ENCODE assay signal across 8 cellular contexts in genomic region chr2:70994055-70994444, GRCh38. TPM values are rescaled to one million over a fixed set of nuclear protein-coding genes. Genes with fewer than 3 reads are reported as not detected.
DNase-seq lines count a peak whose midpoint lies in the region; ATAC-seq, FAIRE-seq and TF ChIP-seq lines count a peak whose summit lies in the region.

No MANE protein-coding gene starts in this region.

- H3K9me3 Mint-ChIP-seq in WTC11 = no peaks in the 10 kb centered on the region

- H4K20me1 ChIP-seq in hepatocyte (ENCODE audit: insufficient read depth, poor library complexity, severe bottlenecking) = peaks cover 12% of the 10 kb centered on the region

- peak overlapping the region; percentile 99 for H3K4me2 ChIP-seq in hepatocyte

- POLR2A ChIA-PET in WTC11 (lab: Charles Lee) = no interaction called here

- FAIRE-seq in H54 (lab: Jason Lieb, UNC) = no peak

- 0 to 1% (median 0%) methylated on average over 19 of the region's 19 CpGs for WGBS in heart left ventricle, 4 donors
- 2% methylated on average over 19 of the region's 19 CpGs for WGBS in hepatocyte (ENCODE audit: low lambda C conversion rate, missing lambda C conversion rate)

- H3K4me3 ChIP-seq in heart left ventricle = peak overlapping the region; percentile 78 to 100 (median 98)
- peak overlapping the region; percentile 93 for H3K4me3 ChIP-seq in hepatocyte

- H3K27ac Mint-ChIP-seq in WTC11 = no peak overlapping the region

- H3K36me3 ChIP-seq in heart left ventricle = peaks cover 2 to 41% (median 31%) of the 10 kb centered on the region in 9 donors
- H3K36me3 ChIP-seq in hepatocyte (replicated peaks; ENCODE audit: insufficient read depth, low read depth) = no peaks in the 10 kb centered on the region

- DNase-seq in heart left ventricle = peak in 1 of 5 donors; percentile 4
- no peak for DNase-seq in left ventricle myocardium superior
- DNase-seq in WTC11 (ENCODE audit: low spot score) = no peak
- DNase-seq in hepatocyte (ENCODE audit: low spot score) = peak; percentile 58
- DNase-seq in stimulated activated CD8-positive, alpha-beta memory T cell treated with anti-CD3 and anti-CD28 coated beads, Interleukin-4, amount 100 ng/mL, for 48 hours = peak; percentile 78
- DNase-seq in 8988T = no peak
- no peak for DNase-seq in cortex of kidney (lab: John Stamatoyannopoulos, UW)
- DNase-seq in H54 (ENCODE audit: insufficient read length, low spot score) = no peak

- peak overlapping the region; percentile 57 to 92 (median 86) for H3K27ac ChIP-seq in heart left ventricle
- H3K27ac ChIP-seq in hepatocyte = peak overlapping the region; percentile 78

- H3K27me3 Mint-ChIP-seq in WTC11 (ENCODE audit: low read depth) = peaks cover 22% of the 10 kb centered on the region

- no peak for TF ChIP-seq CTCF in heart left ventricle (IDR thresholded peaks at IDR 0.05)
- TF ChIP-seq CTCF in WTC11 (IDR thresholded peaks at IDR 0.05) = no peak
- no peak for TF ChIP-seq CTCF in hepatocyte (IDR thresholded peaks at IDR 0.05; ENCODE audit: poor library complexity)

- H3K9me3 ChIP-seq in heart left ventricle (no peaks in the 10 kb centered on the region), hepatocyte (ENCODE audit: low read depth) (no peaks in the 10 kb centered on the region)

- no peaks in the 10 kb centered on the region for H3K9me2 ChIP-seq in hepatocyte (replicated peaks; ENCODE audit: insufficient read depth)

- ATAC-seq in heart left ventricle (peak in 1 of 4 donors; percentile 1), left ventricle myocardium superior (no peak), WTC11 (no peak)

- intact Hi-C loops in heart left ventricle (cut with DNase I) = no loop called here
- intact Hi-C loops in left ventricle myocardium superior (cut with micrococcal nuclease) = no loop called here

- CTCF ChIA-PET in WTC11 (lab: Charles Lee) = interaction anchor here (0.8 kb wide), 1 partner anchor 16 kb away, joined by 3 read pairs; the partner anchor contains the start of gene ANKRD53

- H3K4me1 Mint-ChIP-seq in WTC11 = peaks cover 17% of the 10 kb centered on the region

- peak overlapping the region; percentile 97 for H2AFZ ChIP-seq in hepatocyte

- TF ChIP-seq POLR2A in heart left ventricle (IDR thresholded peaks at IDR 0.05) (no peak), H54 (IDR thresholded peaks at IDR 0.05; ENCODE audit: low read depth, low read length) (no peak)

- H3K36me3 Mint-ChIP-seq in WTC11 = 0 out of 2 replicates have a peak, but pooled peaks cover 4% of the 10 kb centered on the region

- H3K4me1 ChIP-seq in heart left ventricle (peaks cover 5 to 37% (median 21%) of the 10 kb centered on the region in 12 donors), hepatocyte (ENCODE audit: insufficient read depth) (peaks cover 12% of the 10 kb centered on the region)

- H3K27me3 ChIP-seq in heart left ventricle (no peaks in the 10 kb centered on the region), hepatocyte (no peaks in the 10 kb centered on the region)

- H3K79me2 ChIP-seq in hepatocyte = peaks cover 24% of the 10 kb centered on the region

- peak overlapping the region; percentile 89 for H3K4me3 Mint-ChIP-seq in WTC11

TF ChIP-seq in WTC11, 78 proteins besides CTCF, POLR2A, EP300 and RAD21 (continues in another document):
- TF ChIP-seq USF1 (CRISPR knock-in tag; IDR thresholded peaks at IDR 0.05) (0 out of 2 replicates have a peak, but pooled peaks have one; percentile 3), ARID4B (CRISPR knock-in tag; IDR thresholded peaks at IDR 0.05; ENCODE audit: borderline replicate concordance) (0 out of 2 replicates have a peak, but pooled peaks have one; percentile 12), E2F4 (CRISPR knock-in tag; IDR thresholded peaks at IDR 0.05; ENCODE audit: borderline replicate concordance, low read depth) (no peak), ZNF263 (CRISPR knock-in tag; IDR thresholded peaks at IDR 0.05; ENCODE audit: low read depth) (no peak), KAT7 (CRISPR knock-in tag; IDR thresholded peaks at IDR 0.05; ENCODE audit: borderline replicate concordance) (no peak), PREB (CRISPR knock-in tag; IDR thresholded peaks at IDR 0.05; ENCODE audit: borderline replicate concordance) (0 out of 2 replicates have a peak, but pooled peaks have one; percentile 59), CREB1 (CRISPR knock-in tag; IDR thresholded peaks at IDR 0.05) (no peak), ZNF671 (CRISPR knock-in tag; IDR thresholded peaks at IDR 0.05) (no peak), ZNF317 (CRISPR knock-in tag; IDR thresholded peaks at IDR 0.05; ENCODE audit: borderline replicate concordance, low read depth) (no peak), MXD4 (CRISPR knock-in tag; IDR thresholded peaks at IDR 0.05; ENCODE audit: borderline replicate concordance) (no peak)

RNA-seq across cellular contexts. Expression of gene TEX261, which starts 0.6 kb away (rescaled TPM):
- total RNA-seq in heart left ventricle (10 to 100 TPM; 32.1 to 54.4 (median 50.4) TPM), left ventricle myocardium superior (50.4 TPM), WTC11 (2021) (15.2 to 18.3 TPM (median 17.0 TPM) in 3 replicates), hepatocyte (62.6 and 81.0 TPM in 2 replicates)
- polyA plus RNA-seq in heart left ventricle (10 to 100 TPM; 29.2 to 69.3 TPM), hepatocyte (39.5 and 41.5 TPM in 2 replicates)

RNA-seq across cellular contexts. Expression of gene ANKRD53, which starts 15.6 kb away (rescaled TPM):
- total RNA-seq in heart left ventricle (1 to 10 TPM in 2 of 9 donors, under 1 TPM in 5, not detected in 2; 0.28 to 1.8 (median 0.40) TPM), left ventricle myocardium superior (0.92 TPM), WTC11 (2021) (0.39 to 0.81 TPM (median 0.80 TPM) in 3 replicates), hepatocyte (0.48 and 0.97 TPM in 2 replicates)
- polyA plus RNA-seq in heart left ventricle (under 1 TPM; 0.44 to 0.65 TPM), hepatocyte (3.4 and 4.7 TPM in 2 replicates)

RNA-seq across cellular contexts. Expression of gene ATP6V1B1, which starts 58.4 kb away (rescaled TPM):
- total RNA-seq in heart left ventricle (under 1 TPM in 5 of 9 donors, not detected in 4; 0.16 to 0.60 (median 0.48) TPM), left ventricle myocardium superior (not detected), WTC11 (2021) (not detected in 3 replicates), hepatocyte (0.84 and 1.7 TPM in 2 replicates)
- polyA plus RNA-seq in heart left ventricle (1 to 10 TPM in 1 of 2 donors, under 1 TPM in 1; 0.19 to 1.8 TPM), hepatocyte (2.9 and 4.0 TPM in 2 replicates)

Comparison
In these comparisons a context has a peak if more than half of its experiments do, and no peak if none do; other contexts are left out.
1. DNase-seq: peak in hepatocyte (single experiment) and stimulated activated CD8-positive, alpha-beta memory T cell treated with anti-CD3 and anti-CD28 coated beads, Interleukin-4, amount 100 ng/mL, for 48 hours (single experiment); none in left ventricle myocardium superior (single experiment), WTC11 (single experiment), 8988T (single experiment), cortex of kidney (single experiment) and H54 (single experiment).